In genomic region chr1:89701746-89702241, GRCh38 we compare ENCODE assay signal across 1 cellular context.
TF ChIP-seq lines count a peak whose summit lies in the region.

No MANE protein-coding gene starts in this region.

TF ChIP-seq in SK-N-SH treated with all-trans-retinoic acid at 6 μM for 48 hours, 23 proteins besides CTCF, POLR2A, EP300 and RAD21 (continued from another document):
- TF ChIP-seq POU6F1 (CRISPR knock-in tag; IDR thresholded peaks at IDR 0.05; ENCODE audit: borderline replicate concordance, low read depth) = no peak
TF ChIP-seq in SK-N-SH treated with all-trans-retinoic acid at 6 μM for 48 hours: peak in this region for 3.
